In genomic region chr6:38573800-38574395, GRCh38 we compare ENCODE assay signal across 1 cellular context.
A peak's percentile ranks its signal among the peaks of the same experiment; 100 is the strongest.
TF ChIP-seq lines count a peak whose summit lies in the region.

No MANE protein-coding gene starts in this region.

TF ChIP-seq in K562, 482 proteins besides CTCF, POLR2A, EP300 and RAD21 (continued from another document):
- TF ChIP-seq ARID3A (IDR thresholded peaks at IDR 0.05; ENCODE audit: borderline replicate concordance, low read depth, low read length) (0 out of 2 replicates have a peak, but pooled peaks have one; percentile 39), MCM2 (IDR thresholded peaks at IDR 0.05; ENCODE audit: low read depth) (no peak), TEAD4 (IDR thresholded peaks at IDR 0.05; ENCODE audit: low read length) (peak; percentile 29; the same call in 1 of the 2 replicates), TEAD4 (CRISPR knock-in tag; IDR thresholded peaks at IDR 0.05; ENCODE audit: borderline replicate concordance) (no peak), SREBF1 (IDR thresholded peaks at IDR 0.05; ENCODE audit: borderline replicate concordance, low read depth, low read length) (no peak), NELFE (IDR thresholded peaks at IDR 0.05; ENCODE audit: insufficient read depth, insufficient read length) (no peak), ZNF644 (tag; IDR thresholded peaks at IDR 0.05; ENCODE audit: low read depth) (no peak), CHD7 (IDR thresholded peaks at IDR 0.05; ENCODE audit: low read depth, low read length) (no peak), FOSL1 (tag; conservative IDR thresholded peaks at IDR 0.05) (peak; percentile 78), ZKSCAN8 (CRISPR knock-in tag; IDR thresholded peaks at IDR 0.05) (no peak), DACH1 (IDR thresholded peaks at IDR 0.05; ENCODE audit: partially characterized antibody) (no peak), JUN (IDR thresholded peaks at IDR 0.05; ENCODE audit: borderline replicate concordance, low read depth, low read length) (no peak), JUN (CRISPR knock-in tag; IDR thresholded peaks at IDR 0.05; ENCODE audit: borderline replicate concordance) (no peak), KAT7 (CRISPR knock-in tag; IDR thresholded peaks at IDR 0.05; ENCODE audit: borderline replicate concordance) (no peak), NKRF (IDR thresholded peaks at IDR 0.05; ENCODE audit: borderline replicate concordance) (no peak), KLF13 (tag; IDR thresholded peaks at IDR 0.05; ENCODE audit: borderline replicate concordance, low read depth) (no peak), ZNF764 (CRISPR knock-in tag; IDR thresholded peaks at IDR 0.05; ENCODE audit: low read depth) (no peak)
